In genomic region chr21:34968414-34969333, GRCh38 we compare ENCODE assay signal across 11 cellular contexts.
DNase-seq lines count a peak whose midpoint lies in the region; TF ChIP-seq lines count a peak whose summit lies in the region.
"Had no signal": no experiment of that assay in that cellular context is flagged by ENCODE, and none has a peak within 500 bp of the region (broad histone marks: within the 10 kb centered on the region; RNA-seq: fewer than 3 reads in every experiment).

No MANE protein-coding gene starts in this region.

- H3K27me3 ChIP-seq in spleen (replicated peaks in 1 of 7): no peaks in the 10 kb centered on the region
- H3K27me3 ChIP-seq in neural progenitor cell: no peaks in the 10 kb centered on the region
- H3K27me3 ChIP-seq: stomach had no signal

- H4K20me1 ChIP-seq in neural progenitor cell (ENCODE audit: low read depth): no peaks in the 10 kb centered on the region

- TF ChIP-seq CTCF in spleen (IDR thresholded peaks at IDR 0.05 in 8 of 11, conservative IDR thresholded peaks at IDR 0.05 in 3 of 11) (no peak), neural progenitor cell (IDR thresholded peaks at IDR 0.05) (no peak)

- H3K9ac ChIP-seq in neural progenitor cell: no peak overlapping the region

- intact Hi-C loops in activated naive CD4-positive, alpha-beta T cell treated with anti-CD3 and anti-CD28 coated beads for 36 hours (cut with micrococcal nuclease): loop anchor here (1.0 to 5.0 kb wide), 11 partner anchors 15 to 434 kb away; no protein-coding TSS in a partner anchor
- intact Hi-C loops in spleen (cut with DNase I; ENCODE audit: low total_unique reads): no loop called here

- H2AFZ ChIP-seq in neural progenitor cell (replicated peaks): no peak overlapping the region

- peak; percentile 72 for DNase-seq in activated CD4-positive, alpha-beta T cell treated with anti-CD3 and anti-CD28 coated beads for 48 hours
- DNase-seq in activated CD4-positive, alpha-beta T cell treated with anti-CD3 and anti-CD28 coated beads, Interleukin-2, amount 50 U/mL, for 4 hours: no peak
- DNase-seq in NOMO-1 treated with dmso at 0.1 percent for 144 hours (lab: John Stamatoyannopoulos, UW; ENCODE audit: unreplicated experiment) (peak; percentile 66), spleen (no peak), OCI-M1 (lab: John Stamatoyannopoulos, UW) (no peak), neural progenitor cell (ENCODE audit: low spot score) (no peak), SHP77 (lab: John Stamatoyannopoulos, UW) (no peak)
- DNase-seq in activated naive CD4-positive, alpha-beta T cell treated with anti-CD3 and anti-CD28 coated beads for 36 hours: peak; percentile 82
- DNase-seq: NCI-H510A, stomach had no signal

- peak overlapping the region in 6 of 8 donors; percentile 23 to 66 (median 64) for H3K27ac ChIP-seq in spleen
- no peak overlapping the region for H3K27ac ChIP-seq in neural progenitor cell
- H3K27ac ChIP-seq: A549 had no signal

- peaks cover 2% of the 10 kb centered on the region for H3K36me3 Mint-ChIP-seq in activated naive CD4-positive, alpha-beta T cell treated with anti-CD3 and anti-CD28 coated beads for 36 hours (ENCODE audit: low read depth)
- H3K36me3 Mint-ChIP-seq in neural progenitor cell: no peaks in the 10 kb centered on the region

- H3F3A ChIP-seq in neural progenitor cell (ENCODE audit: low read depth): no peaks in the 10 kb centered on the region

- H3K4me3 ChIP-seq in spleen (peak overlapping the region in 1 of 8 donors; percentile 17), neural progenitor cell (no peak overlapping the region)
- H3K4me3 ChIP-seq: A549, stomach had no signal

- H3K4me1 ChIP-seq in spleen (peaks cover 1 to 96% (median 42%) of the 10 kb centered on the region in 6 donors), neural progenitor cell (no peaks in the 10 kb centered on the region)

- H3K4me2 ChIP-seq in neural progenitor cell: no peak overlapping the region
- H3K4me2 ChIP-seq: A549 had no signal

- peaks cover 83% of the 10 kb centered on the region for H3K4me1 Mint-ChIP-seq in activated naive CD4-positive, alpha-beta T cell treated with anti-CD3 and anti-CD28 coated beads for 36 hours (ENCODE audit: low read depth)
- peaks cover 4% of the 10 kb centered on the region for H3K4me1 Mint-ChIP-seq in neural progenitor cell

- H3K4me3 Mint-ChIP-seq in activated naive CD4-positive, alpha-beta T cell treated with anti-CD3 and anti-CD28 coated beads for 36 hours: peak overlapping the region; percentile 59
- H3K4me3 Mint-ChIP-seq in neural progenitor cell: no peak overlapping the region

- TF ChIP-seq POLR2A in spleen (IDR thresholded peaks at IDR 0.05): no peak

- no peaks in the 10 kb centered on the region for H3K9me3 ChIP-seq in spleen
- H3K9me3 ChIP-seq in neural progenitor cell (ENCODE audit: low read depth): no peaks in the 10 kb centered on the region
- H3K9me3 ChIP-seq: A549, stomach had no signal

- CTCF ChIA-PET in activated naive CD4-positive, alpha-beta T cell treated with anti-CD3 and anti-CD28 coated beads for 36 hours (lab: Charles Lee): interaction anchor here (1.0 to 4.2 kb wide), 11 partner anchors 12 to 81 kb away, joined by 3 to 20 read pairs (median 4); no protein-coding TSS in a partner anchor

- no peaks in the 10 kb centered on the region for H3K27me3 Mint-ChIP-seq in activated naive CD4-positive, alpha-beta T cell treated with anti-CD3 and anti-CD28 coated beads for 36 hours (ENCODE audit: low read depth)
- peaks cover 8% of the 10 kb centered on the region for H3K27me3 Mint-ChIP-seq in neural progenitor cell (ENCODE audit: insufficient read depth, low read depth)

- H3K36me3 ChIP-seq in spleen (peaks cover 0 to 11% (median 0%) of the 10 kb centered on the region in 6 donors), neural progenitor cell (no peaks in the 10 kb centered on the region)
- H3K36me3 ChIP-seq: stomach had no signal

- no peaks in the 10 kb centered on the region for H3K9me3 Mint-ChIP-seq in activated naive CD4-positive, alpha-beta T cell treated with anti-CD3 and anti-CD28 coated beads for 36 hours
- H3K9me3 Mint-ChIP-seq in neural progenitor cell: no peaks in the 10 kb centered on the region

- H3K79me2 ChIP-seq in neural progenitor cell (ENCODE audit: low read depth): no peaks in the 10 kb centered on the region

- H3K27ac Mint-ChIP-seq in activated naive CD4-positive, alpha-beta T cell treated with anti-CD3 and anti-CD28 coated beads for 36 hours: peak overlapping the region; percentile 93
- no peak overlapping the region for H3K27ac Mint-ChIP-seq in neural progenitor cell

- WGBS in spleen, 5 donors: 41 to 65% (median 60%) methylated on average over 13 of the region's 13 CpGs

Comparison
In these comparisons a context has a peak if more than half of its experiments do, and no peak if none do; other contexts are left out.
1. DNase-seq: peak in activated CD4-positive, alpha-beta T cell treated with anti-CD3 and anti-CD28 coated beads for 48 hours (single experiment), NOMO-1 treated with dmso at 0.1 percent for 144 hours (single experiment) and activated naive CD4-positive, alpha-beta T cell treated with anti-CD3 and anti-CD28 coated beads for 36 hours (single experiment); none in activated CD4-positive, alpha-beta T cell treated with anti-CD3 and anti-CD28 coated beads, Interleukin-2, amount 50 U/mL, for 4 hours (0 of 2), spleen (single experiment), OCI-M1 (single experiment), neural progenitor cell (single experiment) and SHP77 (0 of 2).